ENCODE assay signal across 1 cellular context in genomic region chr2:85996591-85996990, GRCh38.
TF ChIP-seq lines count a peak whose summit lies in the region.

No MANE protein-coding gene starts in this region.

TF ChIP-seq in K562, 482 proteins besides CTCF, POLR2A, EP300 and RAD21 (continued from another document):
- TF ChIP-seq HES1 (IDR thresholded peaks at IDR 0.05; ENCODE audit: low read depth) = no peak
- 0 out of 2 replicates have a peak, but pooled peaks have one; percentile 34 for TF ChIP-seq LEF1 (IDR thresholded peaks at IDR 0.05)
- TF ChIP-seq ZNF561 (CRISPR knock-in tag; conservative IDR thresholded peaks at IDR 0.05) = no peak
- no peak for TF ChIP-seq AFF1 (IDR thresholded peaks at IDR 0.05; ENCODE audit: low read depth in 1 of 2, partially characterized antibody in 2 of 2)
- no peak for TF ChIP-seq ZNF431 (CRISPR knock-in tag; IDR thresholded peaks at IDR 0.05)
- TF ChIP-seq SMARCC2 (IDR thresholded peaks at IDR 0.05; ENCODE audit: low read depth) = peak; percentile 60; the same call in 1 of the 2 replicates
- no peak for TF ChIP-seq E2F3 (CRISPR knock-in tag; IDR thresholded peaks at IDR 0.05)
- TF ChIP-seq MEF2D (tag; conservative IDR thresholded peaks at IDR 0.05; ENCODE audit: low read depth) = 0 out of 2 replicates have a peak, but pooled peaks have one; percentile 20
- TF ChIP-seq TRIM24 (IDR thresholded peaks at IDR 0.05) = 0 out of 4 replicates have a peak, but pooled peaks of 1 of the 2 experiments have one; percentile 42
- no peak for TF ChIP-seq LCOR (CRISPR knock-in tag; IDR thresholded peaks at IDR 0.05)
- no peak for TF ChIP-seq SREBF1 (IDR thresholded peaks at IDR 0.05; ENCODE audit: borderline replicate concordance, low read depth, low read length)
- no peak for TF ChIP-seq ZBED1 (IDR thresholded peaks at IDR 0.05)
- no peak for TF ChIP-seq SNIP1 (IDR thresholded peaks at IDR 0.05; ENCODE audit: low read depth)
- no peak for TF ChIP-seq FOXA3 (CRISPR knock-in tag; conservative IDR thresholded peaks at IDR 0.05 in 1 of 2, IDR thresholded peaks at IDR 0.05 in 1 of 2)
- no peak for TF ChIP-seq AFF4 (CRISPR knock-in tag; IDR thresholded peaks at IDR 0.05)
- TF ChIP-seq TBP (optimal IDR thresholded peaks at IDR 0.05; ENCODE audit: low read depth, low read length) = peak; percentile 55
- TF ChIP-seq ATF7 (IDR thresholded peaks at IDR 0.05) = 0 out of 2 replicates have a peak, but pooled peaks have one; percentile 33
- TF ChIP-seq ZNF583 (CRISPR knock-in tag; IDR thresholded peaks at IDR 0.05) = no peak
- TF ChIP-seq NELFE (IDR thresholded peaks at IDR 0.05; ENCODE audit: insufficient read depth, insufficient read length) = no peak
- 0 out of 2 replicates have a peak, but pooled peaks have one; percentile 39 for TF ChIP-seq POLR2G (IDR thresholded peaks at IDR 0.05; ENCODE audit: low read depth, low read length)
- TF ChIP-seq RBM17 (IDR thresholded peaks at IDR 0.05; ENCODE audit: borderline replicate concordance, low read depth, low read length) = no peak
- no peak for TF ChIP-seq ZNF644 (tag; IDR thresholded peaks at IDR 0.05; ENCODE audit: low read depth)
- no peak for TF ChIP-seq BRD9 (IDR thresholded peaks at IDR 0.05; ENCODE audit: low read depth, partially characterized antibody)
